Comparison of ENCODE assay signal across 19 cellular contexts in genomic region chr4:26420903-26421302, GRCh38.
DNase-seq lines count a peak whose midpoint lies in the region; ATAC-seq and TF ChIP-seq lines count a peak whose summit lies in the region.
"Had no signal": no experiment of that assay in that cellular context is flagged by ENCODE, and none has a peak within 500 bp of the region (broad histone marks: within the 10 kb centered on the region; RNA-seq: fewer than 3 reads in every experiment).

No MANE protein-coding gene starts in this region.

- no peak overlapping the region for H3K4me3 Mint-ChIP-seq in dendritic cell treated with granulocyte-macrophage colony-stimulating factor and Interleukin-4, amounts not matched to agents 40 ng/mL and 50 ng/mL, for 4 days
- H3K4me3 Mint-ChIP-seq: activated CD8-positive, alpha-beta memory T cell treated with anti-CD3 and anti-CD28 coated beads, Interleukin-2, amount 10 ng/mL, durations not matched to agents 7 days and 5 days; stimulated activated effector memory CD8-positive, alpha-beta T cell treated with anti-CD3 and anti-CD28 coated beads, Interleukin-12 subunit alpha, Interleukin-12 subunit beta, amount 100 ng/mL, for 72 hours; T-helper 2 cell treated with Interferon-gamma antibody and Interleukin-4, amounts not matched to agents 5 μg/mL and 100 μg/mL, for 36 hours had no signal

- H3K9me2 ChIP-seq in GM23248 (ENCODE audit: insufficient read depth) = no peaks in the 10 kb centered on the region

- no peak overlapping the region for H2AFZ ChIP-seq in GM23248

- in situ Hi-C loops in GM23248 (cut with MboI) = loop anchor here (25.0 kb wide), 2 partner anchors 384 to 984 kb away; no protein-coding TSS in a partner anchor

- peaks cover 82% of the 10 kb centered on the region for H3K36me3 Mint-ChIP-seq in dendritic cell treated with granulocyte-macrophage colony-stimulating factor and Interleukin-4, amounts not matched to agents 40 ng/mL and 50 ng/mL, for 4 days (ENCODE audit: low read depth)

- H3K27me3 ChIP-seq in GM23248 (replicated peaks; ENCODE audit: insufficient read depth) (no peaks in the 10 kb centered on the region), prostate gland (replicated peaks; ENCODE audit: insufficient read depth) (no peaks in the 10 kb centered on the region)
- H3K27me3 ChIP-seq: body of pancreas, heart right ventricle had no signal

- peaks cover 16% of the 10 kb centered on the region for H3K4me1 Mint-ChIP-seq in dendritic cell treated with granulocyte-macrophage colony-stimulating factor and Interleukin-4, amounts not matched to agents 40 ng/mL and 50 ng/mL, for 4 days (ENCODE audit: low read depth)
- H3K4me1 Mint-ChIP-seq: activated CD8-positive, alpha-beta memory T cell treated with anti-CD3 and anti-CD28 coated beads, Interleukin-2, amount 10 ng/mL, durations not matched to agents 7 days and 5 days had no signal

- TF ChIP-seq POLR2A in prostate gland (IDR thresholded peaks at IDR 0.05) = no peak

- H3K9me3 ChIP-seq in GM23248 (ENCODE audit: low read depth) = no peaks in the 10 kb centered on the region
- H3K9me3 ChIP-seq in prostate gland = no peaks in the 10 kb centered on the region
- H3K9me3 ChIP-seq: body of pancreas had no signal

- H3F3A ChIP-seq in GM23248 (ENCODE audit: insufficient read depth) = no peaks in the 10 kb centered on the region

- H4K20me1 ChIP-seq in GM23248 (ENCODE audit: insufficient read depth) = no peaks in the 10 kb centered on the region

- DNase-seq in GM23248 (peak; percentile 29), NCI-H1092 treated with DMSO at 0.1 percent for 48 hours (lab: John Stamatoyannopoulos, UW) (peak; percentile 76), prostate gland (ENCODE audit: low spot score) (peak; percentile 38), GM10266 (ENCODE audit: extremely low spot score) (no peak), middle frontal gyrus (ENCODE audit: extremely low spot score, low spot score) (no peak)
- DNase-seq: activated CD8-positive, alpha-beta memory T cell treated with anti-CD3 and anti-CD28 coated beads, Interleukin-2, amount 10 ng/mL, durations not matched to agents 7 days and 5 days; activated gamma-delta T cell treated with Interleukin-2 at 50 U/mL for 16 hours; body of pancreas; Calu3; GDM1; heart right ventricle; occipital lobe; SIG-M5 had no signal

- no peaks in the 10 kb centered on the region for H3K27me3 Mint-ChIP-seq in dendritic cell treated with granulocyte-macrophage colony-stimulating factor and Interleukin-4, amounts not matched to agents 40 ng/mL and 50 ng/mL, for 4 days
- H3K27me3 Mint-ChIP-seq: activated CD8-positive, alpha-beta memory T cell treated with anti-CD3 and anti-CD28 coated beads, Interleukin-2, amount 10 ng/mL, durations not matched to agents 7 days and 5 days had no signal

- peaks cover 13% of the 10 kb centered on the region; the same call in 1 of the 2 replicates for H3K4me1 ChIP-seq in GM23248 (ENCODE audit: insufficient read depth)
- no peaks in the 10 kb centered on the region for H3K4me1 ChIP-seq in prostate gland (replicated peaks)

- no peak overlapping the region for H3K9ac ChIP-seq in GM23248

- H3K4me3 ChIP-seq in GM23248 (no peak overlapping the region), prostate gland (no peak overlapping the region)
- H3K4me3 ChIP-seq: body of pancreas, heart right ventricle had no signal

- H3K9me3 Mint-ChIP-seq in dendritic cell treated with granulocyte-macrophage colony-stimulating factor and Interleukin-4, amounts not matched to agents 40 ng/mL and 50 ng/mL, for 4 days = no peaks in the 10 kb centered on the region
- H3K9me3 Mint-ChIP-seq: stimulated activated effector memory CD8-positive, alpha-beta T cell treated with anti-CD3 and anti-CD28 coated beads, Interleukin-12 subunit alpha, Interleukin-12 subunit beta, amount 100 ng/mL, for 72 hours; T-helper 2 cell treated with Interferon-gamma antibody and Interleukin-4, amounts not matched to agents 5 μg/mL and 100 μg/mL, for 36 hours had no signal

- WGBS in GM23248 (ENCODE audit: low coverage in 1 of 2, low lambda C conversion rate in 2 of 2, missing lambda C conversion rate in 2 of 2), 2 experiments = 35 to 41% methylated on average over 1 of the region's 1 CpG
- WGBS in prostate gland = 14% methylated on average over 1 of the region's 1 CpG

- H3K79me2 ChIP-seq in GM23248 (ENCODE audit: insufficient read depth) = peaks cover 18% of the 10 kb centered on the region; the same call in 1 of the 2 replicates

- intact Hi-C loops in dendritic cell treated with granulocyte-macrophage colony-stimulating factor and Interleukin-4, amounts not matched to agents 40 ng/mL and 50 ng/mL, for 4 days (cut with micrococcal nuclease) = no loop called here
- intact Hi-C loops in prostate gland (cut with DNase I) = no loop called here

- no peak overlapping the region for H3K4me2 ChIP-seq in GM23248 (ENCODE audit: unreplicated experiment)

- peak overlapping the region; percentile 52 for H3K27ac Mint-ChIP-seq in dendritic cell treated with granulocyte-macrophage colony-stimulating factor and Interleukin-4, amounts not matched to agents 40 ng/mL and 50 ng/mL, for 4 days
- H3K27ac Mint-ChIP-seq: activated CD8-positive, alpha-beta memory T cell treated with anti-CD3 and anti-CD28 coated beads, Interleukin-2, amount 10 ng/mL, durations not matched to agents 7 days and 5 days; T-helper 2 cell treated with Interferon-gamma antibody and Interleukin-4, amounts not matched to agents 5 μg/mL and 100 μg/mL, for 36 hours had no signal

- no peak for TF ChIP-seq CTCF in prostate gland (IDR thresholded peaks at IDR 0.05)
- TF ChIP-seq CTCF in GM10266 (IDR thresholded peaks at IDR 0.05; ENCODE audit: control insufficient read depth, insufficient read depth, low read depth, missing control alignments) = no peak

- H3K27ac ChIP-seq in GM23248 (peak overlapping the region; percentile 18; the same call in 1 of the 2 replicates), prostate gland (peak overlapping the region in 1 of 2 donors; percentile 76)
- H3K27ac ChIP-seq: body of pancreas had no signal

- ATAC-seq in GM18861 (IDR thresholded peaks at IDR 0.05; ENCODE audit: unreplicated experiment) (no peak), HG03439 (IDR thresholded peaks at IDR 0.05; ENCODE audit: unreplicated experiment) (no peak)
- ATAC-seq: activated CD4-positive, CD25-positive, alpha-beta regulatory T cell treated with anti-CD3 and anti-CD28 coated beads, Interleukin-2, amount 50 U/mL, for 24 hours; activated CD8-positive, alpha-beta memory T cell treated with anti-CD3 and anti-CD28 coated beads, Interleukin-2, amount 10 ng/mL, durations not matched to agents 7 days and 5 days; body of pancreas; stimulated activated effector memory CD8-positive, alpha-beta T cell treated with anti-CD3 and anti-CD28 coated beads, Interleukin-12 subunit alpha, Interleukin-12 subunit beta, amount 100 ng/mL, for 72 hours had no signal

- peaks cover 33% of the 10 kb centered on the region for H3K36me3 ChIP-seq in GM23248 (ENCODE audit: low read depth)
- H3K36me3 ChIP-seq in prostate gland = no peaks in the 10 kb centered on the region

Comparison
In these comparisons a context has a peak if more than half of its experiments do, and no peak if none do; other contexts are left out.
1. DNase-seq: peak in GM23248 (single experiment), NCI-H1092 treated with DMSO at 0.1 percent for 48 hours (single experiment) and prostate gland (single experiment); none in GM10266 (single experiment) and middle frontal gyrus (single experiment).